Comparison of ENCODE assay signal across 23 cellular contexts in the genomic region with DNA sequence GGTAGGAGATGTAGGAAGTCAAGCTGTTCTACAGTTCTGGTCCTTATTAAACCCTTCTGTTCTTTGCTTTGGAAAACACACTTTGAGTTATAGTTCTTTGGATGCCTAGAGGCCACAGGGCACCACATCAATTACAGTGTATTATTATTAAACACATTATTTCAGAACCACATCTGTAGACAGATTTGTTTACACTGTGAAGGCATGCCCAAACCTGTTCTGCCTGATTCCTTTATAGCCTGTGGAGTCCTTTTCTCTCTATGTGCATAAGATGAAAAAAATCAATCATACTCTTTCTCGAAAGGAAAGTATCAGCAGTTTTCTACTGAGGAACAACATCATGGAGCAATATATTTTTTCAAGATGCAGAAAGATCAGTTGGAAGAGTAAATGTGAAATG.
A peak's percentile ranks its signal among the peaks of the same experiment; 100 is the strongest.
DNase-seq lines count a peak whose midpoint lies in the region; ATAC-seq, FAIRE-seq and TF ChIP-seq lines count a peak whose summit lies in the region.
"Had no signal": no experiment of that assay in that cellular context is flagged by ENCODE, and none has a peak within 500 bp of the region (broad histone marks: within the 10 kb centered on the region; RNA-seq: fewer than 3 reads in every experiment).

No MANE protein-coding gene starts in this region.

- peaks cover 3% of the 10 kb centered on the region; the same call in 1 of the 2 replicates for H3K9me2 ChIP-seq in HCT116 (ENCODE audit: insufficient read depth)

- H2AFZ ChIP-seq in HCT116 (ENCODE audit: low read depth, low read length, poor library complexity, severe bottlenecking) (no peak overlapping the region), neuron (ENCODE audit: low read depth, low read length) (peak overlapping the region; percentile 55)

- RAD21 ChIA-PET in HCT116 (lab: Charles Lee; ENCODE audit: low non-redundant PET in 1 of 2, low total read pairs in 2 of 2, uncharacterized antibody in 2 of 2, unreplicated experiment in 2 of 2): no interaction called here

- H3K4me2 ChIP-seq in HCT116 (ENCODE audit: low read length): peak overlapping the region; percentile 29; the same call in 1 of the 2 replicates

- no peaks in the 10 kb centered on the region for H3K79me2 ChIP-seq in HCT116 (ENCODE audit: insufficient read depth, low read length)

- POLR2A ChIA-PET in HCT116 (lab: Charles Lee): no interaction called here

- TF ChIP-seq RAD21 in HCT116 (IDR thresholded peaks at IDR 0.05; ENCODE audit: low read depth): no peak

- no TSS peak for BruUV-seq in HCT116 (replicated peaks; lab: Mats Ljungman, UMichigan)

- no peak overlapping the region for H3K9ac ChIP-seq in HCT116 (ENCODE audit: low read length)

- DNase-seq in HCT116 (ENCODE audit: low read depth, low spot score) (no peak), NCI-H2171 treated with DMSO at 0.1 percent for 48 hours (lab: John Stamatoyannopoulos, UW) (peak; percentile 31), heart left ventricle (no peak), uterus (no peak)
- DNase-seq: activated CD4-positive, alpha-beta T cell treated with anti-CD3 and anti-CD28 coated beads for 48 hours; activated naive CD8-positive, alpha-beta T cell treated with anti-CD3 and anti-CD28 coated beads for 36 hours; AML-193; CD8-positive, alpha-beta T cell; colonic mucosa; DMS79; H7; MG63; NCI-H1694 treated with DMSO at 0.1 percent for 48 hours; NCI-H446 treated with DMSO at 0.1 percent for 48 hours; NK-92 treated with Interleukin-12 subunit alpha and Interleukin-12 subunit beta, amount 100 ng/mL, for 24 hours; stimulated activated CD4-positive, alpha-beta T cell treated with anti-CD3 and anti-CD28 coated beads, Interleukin-2, amount 100 ng/mL, for 48 hours; stimulated activated naive CD4-positive, alpha-beta T cell had no signal

- FAIRE-seq in endometrium (lab: Jason Lieb, UNC): peak; percentile 33

- intact Hi-C loops in HCT116 (cut with micrococcal nuclease) (no loop called here), heart left ventricle (cut with DNase I) (no loop called here), uterus (cut with DNase I; ENCODE audit: low total_unique reads) (no loop called here)

- TF ChIP-seq CTCF in HCT116 (IDR thresholded peaks at IDR 0.05 in 2 of 3, conservative IDR thresholded peaks at IDR 0.05 in 1 of 3; ENCODE audit: borderline replicate concordance in 1 of 3, insufficient read depth in 1 of 3, low read depth in 2 of 3, low read length in 2 of 3) (no peak), heart left ventricle (IDR thresholded peaks at IDR 0.05) (no peak), uterus (IDR thresholded peaks at IDR 0.05) (no peak)

- TF ChIP-seq POLR2A in HCT116 (IDR thresholded peaks at IDR 0.05; ENCODE audit: borderline replicate concordance, extremely low read depth, insufficient read depth, insufficient read length) (no peak), heart left ventricle (IDR thresholded peaks at IDR 0.05) (no peak), uterus (IDR thresholded peaks at IDR 0.05) (no peak)

- H4K20me1 ChIP-seq in HCT116 (ENCODE audit: insufficient read depth): no peaks in the 10 kb centered on the region

- peak; percentile 46; the same call in 1 of the 2 replicates for ATAC-seq in HCT116
- no peak for ATAC-seq in heart left ventricle
- ATAC-seq in GM19397 (IDR thresholded peaks at IDR 0.05; ENCODE audit: unreplicated experiment): no peak
- ATAC-seq: CD8-positive, alpha-beta T cell; Panc1 had no signal

- peaks cover 6 to 7% of the 10 kb centered on the region in 2 experiments; a peak in 3 of 4 replicates for H3K4me1 ChIP-seq in HCT116 (ENCODE audit: control insufficient read depth in 1 of 2, insufficient read depth in 2 of 2, low read length in 2 of 2)
- no peaks in the 10 kb centered on the region for H3K4me1 ChIP-seq in neuron (ENCODE audit: insufficient read depth, low read length)
- no peaks in the 10 kb centered on the region for H3K4me1 ChIP-seq in heart left ventricle
- no peaks in the 10 kb centered on the region for H3K4me1 ChIP-seq in uterus
- H3K4me1 ChIP-seq: colonic mucosa, SJSA1 had no signal

- no peaks in the 10 kb centered on the region for H3K36me3 ChIP-seq in HCT116 (ENCODE audit: control insufficient read depth in 1 of 2, insufficient read depth in 2 of 2, low read length in 2 of 2)
- H3K36me3 ChIP-seq in neuron (ENCODE audit: insufficient read depth, low read length): no peaks in the 10 kb centered on the region
- H3K36me3 ChIP-seq in heart left ventricle: no peaks in the 10 kb centered on the region
- H3K36me3 ChIP-seq in uterus: no peaks in the 10 kb centered on the region
- H3K36me3 ChIP-seq: colonic mucosa, MG63, SJSA1, thoracic aorta had no signal

- no peaks in the 10 kb centered on the region for H3K9me3 ChIP-seq in HCT116 (ENCODE audit: control insufficient read depth in 1 of 2, insufficient read depth in 1 of 2, low read depth in 1 of 2, low read length in 2 of 2)
- peaks cover 2% of the 10 kb centered on the region for H3K9me3 ChIP-seq in neuron (ENCODE audit: low read length)
- H3K9me3 ChIP-seq in heart left ventricle: peaks cover 0 to 5% (median 0%) of the 10 kb centered on the region in 12 donors
- no peaks in the 10 kb centered on the region for H3K9me3 ChIP-seq in uterus
- H3K9me3 ChIP-seq: colonic mucosa, MG63, SJSA1, thoracic aorta had no signal

- H3K27me3 ChIP-seq in HCT116 (ENCODE audit: insufficient read depth, low read length) (no peaks in the 10 kb centered on the region), neuron (ENCODE audit: insufficient read depth, low read length) (no peaks in the 10 kb centered on the region), heart left ventricle (no peaks in the 10 kb centered on the region), uterus (no peaks in the 10 kb centered on the region)
- H3K27me3 ChIP-seq: colonic mucosa, SJSA1 had no signal

- WGBS in heart left ventricle, 4 donors: 84 to 90% (median 87%) methylated on average over 1 of the region's 1 CpG

- CTCF ChIA-PET in HCT116 (lab: Charles Lee): no interaction called here

- H3K27ac ChIP-seq in HCT116 (ENCODE audit: low read depth, low read length): no peak overlapping the region
- no peak overlapping the region for H3K27ac ChIP-seq in heart left ventricle
- no peak overlapping the region for H3K27ac ChIP-seq in uterus
- H3K27ac ChIP-seq: colonic mucosa, SJSA1, thoracic aorta had no signal

- no peak overlapping the region for H3K4me3 ChIP-seq in HCT116 (replicated peaks in 1 of 2; ENCODE audit: low read depth in 1 of 2, low read length in 2 of 2)
- no peak overlapping the region for H3K4me3 ChIP-seq in neuron (ENCODE audit: low read length)
- no peak overlapping the region for H3K4me3 ChIP-seq in heart left ventricle
- H3K4me3 ChIP-seq in uterus: no peak overlapping the region
- H3K4me3 ChIP-seq: colonic mucosa, MG63, SJSA1, thoracic aorta had no signal

TF ChIP-seq in HCT116, 20 proteins besides CTCF, POLR2A, EP300 and RAD21:
- TF ChIP-seq JUND (IDR thresholded peaks at IDR 0.05) (0 out of 2 replicates have a peak, but pooled peaks have one; percentile 19), ZNF274 (IDR thresholded peaks at IDR 0.05; ENCODE audit: low read depth, low read length) (no peak), SP1 (IDR thresholded peaks at IDR 0.05; ENCODE audit: low read depth) (peak; percentile 30), CBX3 (IDR thresholded peaks at IDR 0.05; ENCODE audit: low read depth) (peak; percentile 39; the same call in 1 of the 2 replicates), FOSL1 (IDR thresholded peaks at IDR 0.05; ENCODE audit: low read depth) (0 out of 2 replicates have a peak, but pooled peaks have one; percentile 2)
